ENCODE assay signal across 25 cellular contexts in genomic region chr3:67529337-67529736, GRCh38.
A peak's percentile ranks its signal among the peaks of the same experiment; 100 is the strongest.
DNase-seq lines count a peak whose midpoint lies in the region; ATAC-seq, FAIRE-seq and TF ChIP-seq lines count a peak whose summit lies in the region.
"Had no signal": no experiment of that assay in that cellular context is flagged by ENCODE, and none has a peak within 500 bp of the region (broad histone marks: within the 10 kb centered on the region; RNA-seq: fewer than 3 reads in every experiment).

No MANE protein-coding gene starts in this region.

- 0 out of 3 replicates have a peak overlapping the region, but pooled peaks have one; percentile 22 for H3K4me2 ChIP-seq in A549
- no peak overlapping the region for H3K4me2 ChIP-seq in HCT116 (ENCODE audit: low read length)
- H3K4me2 ChIP-seq in OCI-LY7 (ENCODE audit: low read length): no peak overlapping the region
- H3K4me2 ChIP-seq in hepatocyte: no peak overlapping the region

- H3K36me3 ChIP-seq in HCT116 (ENCODE audit: control insufficient read depth in 1 of 2, insufficient read depth in 2 of 2, low read length in 2 of 2) (no peaks in the 10 kb centered on the region), OCI-LY7 (ENCODE audit: insufficient read depth, low read length) (peaks cover 26% of the 10 kb centered on the region), kidney (ENCODE audit: control insufficient read depth in 1 of 2, insufficient read depth in 2 of 2, low read length in 2 of 2) (peaks cover 2 to 5% of the 10 kb centered on the region in 2 donors), hepatocyte (replicated peaks; ENCODE audit: insufficient read depth, low read depth) (no peaks in the 10 kb centered on the region)

- H3K79me2 ChIP-seq in HCT116 (ENCODE audit: insufficient read depth, low read length): no peaks in the 10 kb centered on the region
- no peaks in the 10 kb centered on the region for H3K79me2 ChIP-seq in OCI-LY7 (ENCODE audit: insufficient read depth, low read depth, low read length)
- H3K79me2 ChIP-seq in hepatocyte: peaks cover 3% of the 10 kb centered on the region

- no peak for TF ChIP-seq CTCF in A549 (IDR thresholded peaks at IDR 0.05)
- TF ChIP-seq CTCF in HCT116 (IDR thresholded peaks at IDR 0.05 in 2 of 3, conservative IDR thresholded peaks at IDR 0.05 in 1 of 3; ENCODE audit: borderline replicate concordance in 1 of 3, insufficient read depth in 1 of 3, low read depth in 2 of 3, low read length in 2 of 3): peak in 1 of 3 experiments; percentile 14; a peak in 1 of 6 replicates
- 0 out of 2 replicates have a peak, but pooled peaks have one; percentile 26 for TF ChIP-seq CTCF in OCI-LY7 (conservative IDR thresholded peaks at IDR 0.05; ENCODE audit: low read length)
- peak; percentile 8 for TF ChIP-seq CTCF in kidney (IDR thresholded peaks at IDR 0.05; ENCODE audit: borderline replicate concordance, extremely low read depth, insufficient read depth)
- no peak for TF ChIP-seq CTCF in hepatocyte (IDR thresholded peaks at IDR 0.05; ENCODE audit: poor library complexity)

- H3K4me1 ChIP-seq in A549: peaks cover 27% of the 10 kb centered on the region
- H3K4me1 ChIP-seq in HCT116 (ENCODE audit: control insufficient read depth in 1 of 2, insufficient read depth in 2 of 2, low read length in 2 of 2): peaks cover 0 to 5% of the 10 kb centered on the region in 2 experiments; a peak in 1 of 4 replicates
- H3K4me1 ChIP-seq in OCI-LY7 (ENCODE audit: insufficient read depth, low read length, poor library complexity, severe bottlenecking): no peaks in the 10 kb centered on the region
- H3K4me1 ChIP-seq in kidney (ENCODE audit: control insufficient read depth in 1 of 2, insufficient read depth in 1 of 2, low read depth in 1 of 2, low read length in 2 of 2): peaks cover 0 to 2% of the 10 kb centered on the region in 2 donors
- H3K4me1 ChIP-seq in hepatocyte (ENCODE audit: insufficient read depth): no peaks in the 10 kb centered on the region
- H3K4me1 ChIP-seq: body of pancreas had no signal

- FAIRE-seq in A549 (lab: Jason Lieb, UNC) (no peak), kidney (lab: Jason Lieb, UNC) (no peak)
- FAIRE-seq: G401.6, keratinocyte, urothelium cell line had no signal

- peak in 1 of 2 experiments; percentile 26; a peak in 2 of 5 replicates for TF ChIP-seq RAD21 in A549 (conservative IDR thresholded peaks at IDR 0.05 in 1 of 2, IDR thresholded peaks at IDR 0.05 in 1 of 2)
- peak; percentile 20; the same call in 1 of the 2 replicates for TF ChIP-seq RAD21 in HCT116 (IDR thresholded peaks at IDR 0.05; ENCODE audit: low read depth)

- DNase-seq in A549 (ENCODE audit: low read depth in 1 of 2, low spot score in 1 of 2) (peak in 1 of 2 experiments; percentile 15), HCT116 (ENCODE audit: low read depth, low spot score) (no peak), OCI-LY7 (ENCODE audit: low spot score) (peak; percentile 2), kidney (no peak), Kasumi-1 (lab: John Stamatoyannopoulos, UW) (no peak), SIG-M5 treated with dmso at 0.1 percent for 504 hours (lab: John Stamatoyannopoulos, UW; ENCODE audit: unreplicated experiment) (no peak), hepatocyte (ENCODE audit: low spot score) (no peak)
- DNase-seq: ACHN; activated CD4-positive, alpha-beta T cell treated with anti-CD3 and anti-CD28 coated beads for 1 hour; activated naive CD4-positive, alpha-beta T cell; body of pancreas; CD8-positive, alpha-beta T cell; erythroblast; head of caudate nucleus; mucosa of descending colon; NCI-H1694 treated with DMSO at 0.1 percent for 48 hours; NCI-H526 treated with DMSO at 0.1 percent for 48 hours; RPMI8226; stimulated activated CD4-positive, alpha-beta T cell treated with anti-CD3 and anti-CD28 coated beads, Interleukin-12 subunit alpha, Interleukin-12 subunit beta, amount 100 ng/mL, for 4 hours; stimulated activated naive CD8-positive, alpha-beta T cell treated with anti-CD3 and anti-CD28 coated beads, Interleukin-15, Interleukin-2, amounts not matched to agents 100 U/mL and 50 U/mL, for 24 hours; T-helper 2 cell had no signal

- no peak for TF ChIP-seq POLR2A in A549 (IDR thresholded peaks at IDR 0.05; ENCODE audit: low read length)
- TF ChIP-seq POLR2A in HCT116 (IDR thresholded peaks at IDR 0.05; ENCODE audit: borderline replicate concordance, extremely low read depth, insufficient read depth, insufficient read length): no peak

- RAD21 ChIA-PET in HCT116 (lab: Charles Lee; ENCODE audit: low non-redundant PET in 1 of 2, low total read pairs in 2 of 2, uncharacterized antibody in 2 of 2, unreplicated experiment in 2 of 2): no interaction called here

- H4K20me1 ChIP-seq in HCT116 (ENCODE audit: insufficient read depth) (no peaks in the 10 kb centered on the region), OCI-LY7 (ENCODE audit: insufficient read depth, low read length) (no peaks in the 10 kb centered on the region), hepatocyte (ENCODE audit: insufficient read depth, poor library complexity, severe bottlenecking) (no peaks in the 10 kb centered on the region)

- no peaks in the 10 kb centered on the region for H3K9me2 ChIP-seq in HCT116 (ENCODE audit: insufficient read depth)
- no peaks in the 10 kb centered on the region for H3K9me2 ChIP-seq in OCI-LY7 (ENCODE audit: insufficient read depth, low read length)
- no peaks in the 10 kb centered on the region for H3K9me2 ChIP-seq in hepatocyte (replicated peaks; ENCODE audit: insufficient read depth)

- 63% methylated on average over 1 of the region's 1 CpG for WGBS in A549 (ENCODE audit: missing lambda C conversion rate)
- 81% methylated on average over 1 of the region's 1 CpG for WGBS in hepatocyte (ENCODE audit: low lambda C conversion rate, missing lambda C conversion rate)

- intact Hi-C loops in HCT116 (cut with micrococcal nuclease) (no loop called here), OCI-LY7 (cut with micrococcal nuclease; ENCODE audit: unreplicated experiment) (no loop called here), kidney (cut with DNase I) (no loop called here)

- no peak overlapping the region for H3K9ac ChIP-seq in HCT116 (ENCODE audit: low read length)
- no peak overlapping the region for H3K9ac ChIP-seq in kidney (ENCODE audit: low read length in 2 of 2)

- no TSS peak for BruUV-seq in HCT116 (replicated peaks; lab: Mats Ljungman, UMichigan)
- no TSS peak for BruUV-seq in OCI-LY7 (replicated peaks; lab: Mats Ljungman, UMichigan)

- no peak overlapping the region for H3K4me3 ChIP-seq in A549
- no peak overlapping the region for H3K4me3 ChIP-seq in HCT116 (replicated peaks in 1 of 2; ENCODE audit: low read depth in 1 of 2, low read length in 2 of 2)
- no peak overlapping the region for H3K4me3 ChIP-seq in OCI-LY7 (ENCODE audit: low read depth, low read length, poor library complexity, severe bottlenecking)
- no peak overlapping the region for H3K4me3 ChIP-seq in kidney (ENCODE audit: low read length in 2 of 2)
- no peak overlapping the region for H3K4me3 ChIP-seq in hepatocyte
- H3K4me3 ChIP-seq: body of pancreas, mucosa of descending colon had no signal

- H3K9me3 ChIP-seq in A549 (no peaks in the 10 kb centered on the region), HCT116 (ENCODE audit: control insufficient read depth in 1 of 2, insufficient read depth in 1 of 2, low read depth in 1 of 2, low read length in 2 of 2) (no peaks in the 10 kb centered on the region), OCI-LY7 (ENCODE audit: low read length) (no peaks in the 10 kb centered on the region), kidney (ENCODE audit: control insufficient read depth in 1 of 2, low read length in 2 of 2) (no peaks in the 10 kb centered on the region), hepatocyte (ENCODE audit: low read depth) (no peaks in the 10 kb centered on the region)
- H3K9me3 ChIP-seq: body of pancreas, mucosa of descending colon had no signal

- H2AFZ ChIP-seq in HCT116 (ENCODE audit: low read depth, low read length, poor library complexity, severe bottlenecking) (no peak overlapping the region), OCI-LY7 (ENCODE audit: low read length) (no peak overlapping the region), hepatocyte (no peak overlapping the region)

- CTCF ChIA-PET in A549 (lab: Yijun Ruan, JAX) (interaction anchor here (0.6 kb wide), 1 partner anchor 55 kb away, joined by 3 read pairs; no protein-coding TSS in a partner anchor), HCT116 (lab: Charles Lee) (no interaction called here), OCI-LY7 (lab: Charles Lee; ENCODE audit: unreplicated experiment) (no interaction called here)

- no peak overlapping the region for H3K27ac ChIP-seq in A549
- H3K27ac ChIP-seq in HCT116 (ENCODE audit: low read depth, low read length): no peak overlapping the region
- no peak overlapping the region for H3K27ac ChIP-seq in OCI-LY7 (ENCODE audit: low read depth, low read length, poor library complexity, severe bottlenecking)
- H3K27ac ChIP-seq in kidney (ENCODE audit: low read depth in 2 of 2, low read length in 2 of 2): no peak overlapping the region
- H3K27ac ChIP-seq in hepatocyte: no peak overlapping the region
- H3K27ac ChIP-seq: body of pancreas had no signal

- H3K27me3 ChIP-seq in HCT116 (ENCODE audit: insufficient read depth, low read length) (no peaks in the 10 kb centered on the region), hepatocyte (no peaks in the 10 kb centered on the region)
- H3K27me3 ChIP-seq: body of pancreas had no signal

- ATAC-seq in A549 (peak in 1 of 2 experiments; percentile 53; a peak in 1 of 6 replicates), HCT116 (no peak; the same call in 1 of the 2 replicates), GM18498 (IDR thresholded peaks at IDR 0.05; ENCODE audit: unreplicated experiment) (no peak)
- ATAC-seq: body of pancreas; CD8-positive, alpha-beta T cell; mucosa of descending colon; stimulated activated naive CD8-positive, alpha-beta T cell treated with anti-CD3 and anti-CD28 coated beads, Interleukin-15, Interleukin-2, amounts not matched to agents 100 U/mL and 50 U/mL, for 24 hours had no signal

- POLR2A ChIA-PET in A549 (lab: Yijun Ruan, JAX): no interaction called here
- POLR2A ChIA-PET in HCT116 (lab: Charles Lee): no interaction called here
- POLR2A ChIA-PET in OCI-LY7 (lab: Charles Lee): interaction anchor here (0.7 to 1.6 kb wide), 3 partner anchors 10 to 24 kb away, joined by 3 to 4 read pairs (median 3); no protein-coding TSS in a partner anchor

- no peak for TF ChIP-seq EP300 in A549 (IDR thresholded peaks at IDR 0.05)

TF ChIP-seq in A549, 52 proteins besides CTCF, POLR2A, EP300 and RAD21:
- TF ChIP-seq KDM1A (IDR thresholded peaks at IDR 0.05; ENCODE audit: low read depth) (no peak), ZSCAN20 (CRISPR knock-in tag; IDR thresholded peaks at IDR 0.05) (no peak), CBX8 (IDR thresholded peaks at IDR 0.05) (no peak), HOXA7 (CRISPR knock-in tag; IDR thresholded peaks at IDR 0.05) (no peak), MAZ (IDR thresholded peaks at IDR 0.05; ENCODE audit: borderline replicate concordance, low read depth, low read length) (no peak)

Comparison
In these comparisons a context has a peak if more than half of its experiments do, and no peak if none do; other contexts are left out.
1. CTCF ChIP-seq: peak in OCI-LY7 (single experiment) and kidney (single experiment); none in A549 (single experiment) and hepatocyte (single experiment).